25 cellular contexts compared by ENCODE assay signal in genomic region chrX:33194289-33194688, GRCh38. TPM values are rescaled to one million over a fixed set of nuclear protein-coding genes. Genes with fewer than 3 reads are reported as not detected.
"Had no signal": no experiment of that assay in that cellular context is flagged by ENCODE, and none has a peak within 500 bp of the region (broad histone marks: within the 10 kb centered on the region; RNA-seq: fewer than 3 reads in every experiment).

No MANE protein-coding gene starts in this region.

- H3K4me1 ChIP-seq: foreskin keratinocyte, lower lobe of right lung, pancreas, right atrium auricular region, spleen, testis had no signal

- H3K9me3 Mint-ChIP-seq: type B pancreatic cell had no signal

- H3K9me3 ChIP-seq: lower lobe of right lung, pancreas, right atrium auricular region, testis, tibial artery had no signal

- H3K27me3 ChIP-seq: foreskin keratinocyte, pancreas, right atrium auricular region, spleen, testis, tibial artery had no signal

- H3K36me3 Mint-ChIP-seq: immature natural killer cell; natural killer cell; stimulated activated memory B cell treated with anti-CD40 and anti-IgM and Interleukin-4, amounts not matched to agents 10 μg/mL and 1 μg/mL and 100 μg/mL, for 72 hours; type B pancreatic cell had no signal

- DNase-seq: cortex of kidney; foreskin keratinocyte; glutamatergic neuron; hypothalamus; immature natural killer cell; islet precursor cell; kidney glomerular epithelial cell; left colon; left ventricle myocardium superior; lower lobe of right lung; natural killer cell; occipital lobe; pancreas; spleen; stimulated activated CD4-positive, alpha-beta T cell treated with anti-CD3 and anti-CD28 coated beads, Interleukin-4, amount 100 ng/mL, for 4 hours; stimulated activated naive CD8-positive, alpha-beta T cell treated with anti-CD3 and anti-CD28 coated beads, Interleukin-15, Interleukin-2, amounts not matched to agents 100 U/mL and 50 U/mL, for 24 hours; substantia nigra; testis; tibial artery had no signal

- H3K27ac Mint-ChIP-seq: immature natural killer cell; natural killer cell; progenitor cell of endocrine pancreas; stimulated activated memory B cell treated with anti-CD40 and anti-IgM and Interleukin-4, amounts not matched to agents 10 μg/mL and 1 μg/mL and 100 μg/mL, for 72 hours; type B pancreatic cell had no signal

- H3K36me3 ChIP-seq: lower lobe of right lung, pancreas, right atrium auricular region, spleen, tibial artery had no signal

- H3K4me3 ChIP-seq: lower lobe of right lung, pancreas, right atrium auricular region, skin epidermis, spleen, testis, tibial artery had no signal

- H3K27me3 Mint-ChIP-seq: progenitor cell of endocrine pancreas; stimulated activated memory B cell treated with anti-CD40 and anti-IgM and Interleukin-4, amounts not matched to agents 10 μg/mL and 1 μg/mL and 100 μg/mL, for 72 hours; type B pancreatic cell had no signal

- H3K4me1 Mint-ChIP-seq: immature natural killer cell; natural killer cell; stimulated activated memory B cell treated with anti-CD40 and anti-IgM and Interleukin-4, amounts not matched to agents 10 μg/mL and 1 μg/mL and 100 μg/mL, for 72 hours had no signal

- H3K4me3 Mint-ChIP-seq: immature natural killer cell; natural killer cell; stimulated activated memory B cell treated with anti-CD40 and anti-IgM and Interleukin-4, amounts not matched to agents 10 μg/mL and 1 μg/mL and 100 μg/mL, for 72 hours; type B pancreatic cell had no signal

- H3K27ac ChIP-seq: epithelial cell of prostate, foreskin keratinocyte, pancreas, skin epidermis, spleen, testis had no signal

RNA-seq across cellular contexts. Expression of gene DMD, which starts 17.1 kb away (rescaled TPM):
- total RNA-seq: natural killer cell had no signal
- polyA plus RNA-seq: immature natural killer cell had no signal
